In the genomic region with DNA sequence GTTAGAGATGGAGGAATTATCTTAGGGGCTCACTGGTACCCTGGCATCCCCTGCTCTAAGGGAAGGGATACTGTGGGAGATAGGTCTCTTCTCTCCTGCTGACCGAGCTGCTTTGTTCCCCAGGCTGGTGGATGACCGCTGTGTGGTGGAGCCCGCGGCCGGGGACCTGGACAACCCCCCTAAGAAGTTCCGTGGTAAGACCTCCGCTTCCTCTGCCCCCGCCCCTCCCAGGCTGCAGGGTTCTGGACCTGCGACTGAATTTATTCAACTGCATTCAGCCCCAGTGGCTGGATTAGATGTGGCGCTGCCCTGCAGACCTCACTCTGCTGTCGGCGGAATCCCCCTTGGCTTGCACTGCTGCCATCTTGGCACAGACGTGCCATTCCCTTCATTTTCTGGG, we compare ENCODE assay signal across 18 cellular contexts.
"Had no signal": no experiment of that assay in that cellular context is flagged by ENCODE, and none has a peak within 500 bp of the region (broad histone marks: within the 10 kb centered on the region; RNA-seq: fewer than 3 reads in every experiment).

No MANE protein-coding gene starts in this region.

- H3K4me1 ChIP-seq: breast epithelium, Peyer's patch, SJSA1 had no signal

- DNase-seq: activated CD4-positive, alpha-beta T cell treated with anti-CD3 and anti-CD28 coated beads for 4 hours; activated CD8-positive, alpha-beta memory T cell treated with anti-CD3 and anti-CD28 coated beads, Interleukin-2, amount 50 U/mL, for 4 hours; activated CD8-positive, alpha-beta T cell treated with anti-CD3 and anti-CD28 coated beads for 36 hours; activated naive CD4-positive, alpha-beta T cell treated with anti-CD3 and anti-CD28 coated beads, Interleukin-2, amount 50 U/mL, for 16 hours; activated naive CD8-positive, alpha-beta T cell treated with anti-CD3 and anti-CD28 coated beads, Interleukin-2, amount 10 ng/mL, durations not matched to agents 7 days and 5 days; aorta; caudate nucleus; NCI-H1092; NCI-H1417 treated with DMSO at 0.1 percent for 48 hours; NCI-H1694 treated with DMSO at 0.1 percent for 48 hours; NCI-H2081; NCI-H524; Peyer's patch; SHP77; SW 1271 had no signal

- H3K4me3 ChIP-seq: breast epithelium, Peyer's patch, SJSA1 had no signal

- H3K4me2 ChIP-seq: KMS-11 had no signal

- H3K9me3 ChIP-seq: breast epithelium, Peyer's patch, SJSA1 had no signal

- H3K27me3 ChIP-seq: breast epithelium, Peyer's patch, SJSA1 had no signal

- H3K36me3 ChIP-seq: breast epithelium, SJSA1 had no signal

- H3K9ac ChIP-seq: KMS-11 had no signal

- H3K27ac ChIP-seq: breast epithelium, KMS-11, Peyer's patch, SJSA1 had no signal
